Comparison of ENCODE assay signal across 8 cellular contexts in genomic region chr17:55577687-55578086, GRCh38.
DNase-seq lines count a peak whose midpoint lies in the region; ATAC-seq lines count a peak whose summit lies in the region.

No MANE protein-coding gene starts in this region.

- no peak overlapping the region for H3K27ac Mint-ChIP-seq in activated T-helper 1 cell treated with anti-CD3 and anti-CD28 coated beads, Interleukin-12 subunit alpha, Interleukin-12 subunit beta, Interleukin-2, Interleukin-4 antibody, amounts not matched to agents 30 ng/mL and 10 ng/mL and 1 ng/mL, durations not matched to agents 14 hours and 24 hours and 36 hours

- no peaks in the 10 kb centered on the region for H3K36me3 ChIP-seq in muscle layer of duodenum (ENCODE audit: control insufficient read depth in 1 of 2, insufficient read depth in 2 of 2, low read length in 2 of 2)

- DNase-seq in CD1c-positive myeloid dendritic cell (ENCODE audit: extremely low spot score) (peak; percentile 53), NCI-H226 (no peak), NOMO-1 treated with DMSO at 0.1 percent for 48 hours (lab: John Stamatoyannopoulos, UW; ENCODE audit: unreplicated experiment) (no peak)
- DNase-seq in activated naive CD4-positive, alpha-beta T cell treated with anti-CD3 and anti-CD28 coated beads, Interleukin-2, amount 50 U/mL, for 16 hours, result peak; percentile 18
- DNase-seq in activated T-helper 1 cell treated with anti-CD3 and anti-CD28 coated beads, Interleukin-12 subunit alpha, Interleukin-12 subunit beta, Interleukin-2, Interleukin-4 antibody, amounts not matched to agents 30 ng/mL and 10 ng/mL and 1 ng/mL, durations not matched to agents 14 hours and 24 hours and 36 hours (ENCODE audit: low spot score), result no peak

- peaks cover 6 to 8% of the 10 kb centered on the region in 2 donors for H3K4me1 ChIP-seq in muscle layer of duodenum (ENCODE audit: control insufficient read depth in 1 of 2, insufficient read depth in 2 of 2, low read length in 2 of 2)

- peaks cover 15% of the 10 kb centered on the region for H3K27me3 Mint-ChIP-seq in activated T-helper 1 cell treated with anti-CD3 and anti-CD28 coated beads, Interleukin-12 subunit alpha, Interleukin-12 subunit beta, Interleukin-2, Interleukin-4 antibody, amounts not matched to agents 30 ng/mL and 10 ng/mL and 1 ng/mL, durations not matched to agents 14 hours and 24 hours and 36 hours (ENCODE audit: insufficient read depth)

- H3K9me3 ChIP-seq in muscle layer of duodenum (ENCODE audit: control insufficient read depth in 1 of 2, low read length in 2 of 2), result no peaks in the 10 kb centered on the region

- intact Hi-C loops in activated T-helper 1 cell treated with anti-CD3 and anti-CD28 coated beads, Interleukin-12 subunit alpha, Interleukin-12 subunit beta, Interleukin-2, Interleukin-4 antibody, amounts not matched to agents 30 ng/mL and 10 ng/mL and 1 ng/mL, durations not matched to agents 14 hours and 24 hours and 36 hours (cut with micrococcal nuclease), result loop anchor here (1.0 to 5.0 kb wide), 6 partner anchors 47 to 447 kb away; partner anchors contain the start of gene MMD

- no peaks in the 10 kb centered on the region for H3K36me3 Mint-ChIP-seq in activated T-helper 1 cell treated with anti-CD3 and anti-CD28 coated beads, Interleukin-12 subunit alpha, Interleukin-12 subunit beta, Interleukin-2, Interleukin-4 antibody, amounts not matched to agents 30 ng/mL and 10 ng/mL and 1 ng/mL, durations not matched to agents 14 hours and 24 hours and 36 hours (ENCODE audit: low read depth)

- no peaks in the 10 kb centered on the region for H3K27me3 ChIP-seq in muscle layer of duodenum (ENCODE audit: low read depth, low read length)

- no peak overlapping the region for H3K4me3 Mint-ChIP-seq in activated T-helper 1 cell treated with anti-CD3 and anti-CD28 coated beads, Interleukin-12 subunit alpha, Interleukin-12 subunit beta, Interleukin-2, Interleukin-4 antibody, amounts not matched to agents 30 ng/mL and 10 ng/mL and 1 ng/mL, durations not matched to agents 14 hours and 24 hours and 36 hours

- no peaks in the 10 kb centered on the region for H3K9me3 Mint-ChIP-seq in activated T-helper 1 cell treated with anti-CD3 and anti-CD28 coated beads, Interleukin-12 subunit alpha, Interleukin-12 subunit beta, Interleukin-2, Interleukin-4 antibody, amounts not matched to agents 30 ng/mL and 10 ng/mL and 1 ng/mL, durations not matched to agents 14 hours and 24 hours and 36 hours

- ATAC-seq in HG03095 (IDR thresholded peaks at IDR 0.05; ENCODE audit: unreplicated experiment) (peak; percentile 19), GM19467 (IDR thresholded peaks at IDR 0.05; ENCODE audit: unreplicated experiment) (no peak)

- peaks cover 5% of the 10 kb centered on the region for H3K4me1 Mint-ChIP-seq in activated T-helper 1 cell treated with anti-CD3 and anti-CD28 coated beads, Interleukin-12 subunit alpha, Interleukin-12 subunit beta, Interleukin-2, Interleukin-4 antibody, amounts not matched to agents 30 ng/mL and 10 ng/mL and 1 ng/mL, durations not matched to agents 14 hours and 24 hours and 36 hours (ENCODE audit: low read depth)

- peak overlapping the region; percentile 95 for H3K27ac ChIP-seq in muscle layer of duodenum (ENCODE audit: low read length)

- peak overlapping the region; percentile 37 to 52 for H3K4me3 ChIP-seq in muscle layer of duodenum (ENCODE audit: low read depth in 1 of 2, low read length in 2 of 2)

Comparison
In these comparisons a context has a peak if more than half of its experiments do, and no peak if none do; other contexts are left out.
1. DNase-seq: peak in CD1c-positive myeloid dendritic cell (single experiment) and activated naive CD4-positive, alpha-beta T cell treated with anti-CD3 and anti-CD28 coated beads, Interleukin-2, amount 50 U/mL, for 16 hours (single experiment); none in NCI-H226 (single experiment), activated T-helper 1 cell treated with anti-CD3 and anti-CD28 coated beads, Interleukin-12 subunit alpha, Interleukin-12 subunit beta, Interleukin-2, Interleukin-4 antibody, amounts not matched to agents 30 ng/mL and 10 ng/mL and 1 ng/mL, durations not matched to agents 14 hours and 24 hours and 36 hours (single experiment) and NOMO-1 treated with DMSO at 0.1 percent for 48 hours (single experiment).